In the genomic region with DNA sequence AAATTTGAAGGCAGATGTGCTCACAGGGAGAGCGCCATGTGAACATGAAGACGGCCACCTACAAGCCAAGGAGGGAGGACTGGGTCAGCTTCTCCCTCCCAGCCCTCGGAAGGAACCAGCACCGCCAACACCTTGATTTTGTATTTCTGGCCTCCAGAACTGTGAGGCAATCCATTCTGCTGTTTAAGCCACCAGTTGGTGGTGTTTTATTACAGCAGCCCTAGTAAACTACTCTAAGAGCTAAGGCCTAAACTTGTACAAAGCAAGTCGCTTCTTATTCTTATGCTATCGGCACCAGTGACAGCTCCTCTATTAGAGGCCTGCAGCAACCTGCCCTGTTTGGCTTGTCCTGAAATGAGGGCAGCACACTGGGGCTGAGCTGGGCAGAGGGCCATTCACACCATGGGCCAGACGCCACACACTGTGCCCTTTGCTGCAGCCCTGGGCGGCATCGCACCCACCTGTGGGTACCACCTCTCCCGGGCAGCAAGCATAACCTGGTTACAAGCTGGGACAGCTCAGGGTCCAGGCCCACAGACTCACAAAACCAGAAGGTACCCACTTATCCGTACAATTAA, we compare ENCODE assay signal across 19 cellular contexts.
DNase-seq lines count a peak whose midpoint lies in the region; ATAC-seq and TF ChIP-seq lines count a peak whose summit lies in the region.
"Had no signal": no experiment of that assay in that cellular context is flagged by ENCODE, and none has a peak within 500 bp of the region (broad histone marks: within the 10 kb centered on the region; RNA-seq: fewer than 3 reads in every experiment).

No MANE protein-coding gene starts in this region.

- no peaks in the 10 kb centered on the region for H3K27me3 ChIP-seq in SJSA1 (replicated peaks)
- H3K27me3 ChIP-seq in gastrocnemius medialis = no peaks in the 10 kb centered on the region

- DNase-seq in SJSA1 (ENCODE audit: low read depth in 1 of 2, low spot score in 2 of 2) = no peak
- no peak for DNase-seq in neural crest cell (ENCODE audit: low read depth, low spot score)
- DNase-seq in gastrocnemius medialis = peak in 1 of 2 donors; percentile 16
- DNase-seq: ACHN; BE2C; CD4-positive, CD25-positive, alpha-beta regulatory T cell; CD8-positive, alpha-beta memory T cell; COR-L47; DMS 273 treated with DMSO at 0.1 percent for 48 hours; DMS53; DND-41; EL; GM23248; IMR-90 had no signal

- H3K27me3 Mint-ChIP-seq in neural crest cell (ENCODE audit: low read depth) = peaks cover 19% of the 10 kb centered on the region

- H3K36me3 Mint-ChIP-seq in neural crest cell (ENCODE audit: low read depth) = no peaks in the 10 kb centered on the region
- H3K36me3 Mint-ChIP-seq: CD4-positive, CD25-positive, alpha-beta regulatory T cell; CD8-positive, alpha-beta memory T cell had no signal

- TF ChIP-seq CTCF in neural crest cell (conservative IDR thresholded peaks at IDR 0.05) = no peak
- TF ChIP-seq CTCF in gastrocnemius medialis (IDR thresholded peaks at IDR 0.05 in 4 of 5, conservative IDR thresholded peaks at IDR 0.05 in 1 of 5) = no peak

- peak overlapping the region; percentile 39 for H3K27ac Mint-ChIP-seq in neural crest cell (ENCODE audit: unreplicated experiment)

- H3K4me3 Mint-ChIP-seq in neural crest cell = no peak overlapping the region
- H3K4me3 Mint-ChIP-seq: CD4-positive, CD25-positive, alpha-beta regulatory T cell; CD8-positive, alpha-beta memory T cell had no signal

- ATAC-seq in esophagus mucosa = peak; percentile 13
- peak; percentile 76 to 86 for ATAC-seq in gastrocnemius medialis
- ATAC-seq in HG03139 (IDR thresholded peaks at IDR 0.05; ENCODE audit: unreplicated experiment) = no peak
- ATAC-seq in HG02981 (IDR thresholded peaks at IDR 0.05; ENCODE audit: unreplicated experiment) = no peak
- ATAC-seq in GM21367 (IDR thresholded peaks at IDR 0.05; ENCODE audit: unreplicated experiment) = no peak

- intact Hi-C loops in gastrocnemius medialis (cut with DNase I; ENCODE audit: low total_unique reads) = no loop called here

- H3K4me3 ChIP-seq in SJSA1 (no peak overlapping the region), gastrocnemius medialis (no peak overlapping the region)
- H3K4me3 ChIP-seq: GM23248, HAP-1 had no signal

- H3K27ac ChIP-seq in SJSA1 (peak overlapping the region; percentile 86; the same call in 1 of the 2 replicates), gastrocnemius medialis (peak overlapping the region in 2 of 4 donors; percentile 9 to 33)
- H3K27ac ChIP-seq: GM23248 had no signal

- in situ Hi-C loops in gastrocnemius medialis (cut with MboI; ENCODE audit: low sequenced_read_pairs in 4 of 4) = no loop called here

- peaks cover 3% of the 10 kb centered on the region for H3K9me3 Mint-ChIP-seq in neural crest cell

- H3K9me3 ChIP-seq in SJSA1 (replicated peaks) = no peaks in the 10 kb centered on the region; the same call in 1 of the 2 replicates
- no peaks in the 10 kb centered on the region for H3K9me3 ChIP-seq in gastrocnemius medialis
- H3K9me3 ChIP-seq: BE2C, HAP-1 had no signal

- H3K4me1 Mint-ChIP-seq in neural crest cell = no peaks in the 10 kb centered on the region
- H3K4me1 Mint-ChIP-seq: CD4-positive, CD25-positive, alpha-beta regulatory T cell; CD8-positive, alpha-beta memory T cell had no signal

- H3K4me1 ChIP-seq in SJSA1 (replicated peaks) (peaks cover 49% of the 10 kb centered on the region), gastrocnemius medialis (no peaks in the 10 kb centered on the region)
- H3K4me1 ChIP-seq: BE2C, HAP-1 had no signal

- no peaks in the 10 kb centered on the region for H3K36me3 ChIP-seq in SJSA1
- H3K36me3 ChIP-seq in gastrocnemius medialis = no peaks in the 10 kb centered on the region
- H3K36me3 ChIP-seq: BE2C, HAP-1 had no signal

- TF ChIP-seq POLR2A in gastrocnemius medialis (IDR thresholded peaks at IDR 0.05) = no peak

Comparison
In these comparisons a context has a peak if more than half of its experiments do, and no peak if none do; other contexts are left out.
1. ATAC-seq: peak in esophagus mucosa (single experiment) and gastrocnemius medialis (2 of 2); none in HG03139 (single experiment), HG02981 (single experiment) and GM21367 (single experiment).